In the genomic region with DNA sequence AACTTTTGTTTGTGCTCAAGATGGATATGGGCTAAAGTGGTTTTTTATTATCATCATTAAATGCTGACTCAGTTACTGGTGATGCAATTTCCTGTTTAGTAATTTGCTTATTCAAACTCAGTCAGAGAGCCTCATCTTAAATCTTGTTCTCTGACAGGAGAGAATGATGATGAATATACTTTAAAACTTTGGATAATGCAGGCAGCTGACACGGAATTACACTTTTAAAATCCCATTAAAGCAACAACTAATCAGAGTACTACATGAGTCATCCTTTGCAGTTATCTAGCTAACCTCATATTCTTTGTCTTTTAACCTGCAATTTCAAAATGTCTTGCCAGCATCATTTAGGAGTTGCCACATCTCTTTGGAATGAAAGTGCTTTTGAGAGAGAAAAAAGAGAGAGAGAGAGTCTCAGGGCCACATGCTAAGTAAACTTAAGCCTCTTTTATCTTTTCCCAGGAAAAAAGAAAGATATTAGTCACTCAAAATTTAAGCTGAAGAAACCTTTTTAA, we compare ENCODE assay signal across 14 cellular contexts. TPM values are rescaled to one million over a fixed set of nuclear protein-coding genes. Genes with fewer than 3 reads are reported as not detected.
DNase-seq lines count a peak whose midpoint lies in the region; ATAC-seq, FAIRE-seq and TF ChIP-seq lines count a peak whose summit lies in the region.
"Had no signal": no experiment of that assay in that cellular context is flagged by ENCODE, and none has a peak within 500 bp of the region (broad histone marks: within the 10 kb centered on the region; RNA-seq: fewer than 3 reads in every experiment).

No MANE protein-coding gene starts in this region.

- H3K4me3 ChIP-seq in HEK293 (ENCODE audit: low read depth, low read length): no peak overlapping the region
- no peak overlapping the region for H3K4me3 ChIP-seq in foreskin fibroblast (ENCODE audit: low read depth in 1 of 2, low read length in 2 of 2)

- peak overlapping the region; percentile 43; the same call in 1 of the 2 replicates for H3K27ac ChIP-seq in HEK293 (ENCODE audit: extremely low read depth, low read depth, low read length)

- DNase-seq in A172 (ENCODE audit: low spot score) (peak; percentile 97), RCC 7860 (ENCODE audit: low spot score) (peak; percentile 61), foreskin fibroblast (peak; percentile 85 to 87), medulla oblongata (ENCODE audit: extremely low spot score) (no peak)
- no peak for DNase-seq in activated naive CD4-positive, alpha-beta T cell (lab: John Stamatoyannopoulos, UW)
- DNase-seq: activated effector memory CD4-positive, alpha-beta T cell treated with Interleukin-2 at 50 U/mL for 16 hours; CD4-positive, alpha-beta T cell; NCI-H187 treated with DMSO at 0.1 percent for 48 hours; stimulated activated CD4-positive, alpha-beta T cell treated with anti-CD3 and anti-CD28 coated beads, Interleukin-2, amount 100 ng/mL, for 24 hours; T-helper 9 cell had no signal

- peaks cover 15% of the 10 kb centered on the region for H3K4me1 ChIP-seq in HEK293 (ENCODE audit: control insufficient read depth, insufficient read depth, low read length)

- CTCF ChIA-PET in HEK293 (lab: Yijun Ruan, JAX): interaction anchor here (1.0 to 4.8 kb wide), 5 partner anchors 8 to 66 kb away, joined by 3 to 65 read pairs (median 10); a partner anchor contains a TSS

- no peaks in the 10 kb centered on the region for H3K36me3 ChIP-seq in HEK293 (ENCODE audit: control insufficient read depth in 2 of 2, insufficient read depth in 1 of 2, low read length in 2 of 2)

- no peak for TF ChIP-seq CTCF in HEK293 (tag by site-specific recombination; IDR thresholded peaks at IDR 0.05)
- no peak for TF ChIP-seq CTCF in foreskin fibroblast (IDR thresholded peaks at IDR 0.05; ENCODE audit: low read depth, low read length)

- no peaks in the 10 kb centered on the region for H3K9me3 ChIP-seq in HEK293 (ENCODE audit: control insufficient read depth, insufficient read depth, low read depth, low read length)

- peak; percentile 36 for FAIRE-seq in RCC 7860 (lab: Jason Lieb, UNC)

- POLR2A ChIA-PET in HEK293 (lab: Yijun Ruan, JAX): interaction anchor here (0.9 to 5.1 kb wide), 2 partner anchors 11 to 16 kb away, joined by 3 to 39 read pairs; a partner anchor contains a TSS

- ATAC-seq in HG03280 (IDR thresholded peaks at IDR 0.05; ENCODE audit: unreplicated experiment) (no peak), GM19452 (IDR thresholded peaks at IDR 0.05; ENCODE audit: unreplicated experiment) (no peak)

TF ChIP-seq in HEK293, 187 proteins besides CTCF, POLR2A, EP300 and RAD21 (continues in another document):
- TF ChIP-seq, protein P1, sequence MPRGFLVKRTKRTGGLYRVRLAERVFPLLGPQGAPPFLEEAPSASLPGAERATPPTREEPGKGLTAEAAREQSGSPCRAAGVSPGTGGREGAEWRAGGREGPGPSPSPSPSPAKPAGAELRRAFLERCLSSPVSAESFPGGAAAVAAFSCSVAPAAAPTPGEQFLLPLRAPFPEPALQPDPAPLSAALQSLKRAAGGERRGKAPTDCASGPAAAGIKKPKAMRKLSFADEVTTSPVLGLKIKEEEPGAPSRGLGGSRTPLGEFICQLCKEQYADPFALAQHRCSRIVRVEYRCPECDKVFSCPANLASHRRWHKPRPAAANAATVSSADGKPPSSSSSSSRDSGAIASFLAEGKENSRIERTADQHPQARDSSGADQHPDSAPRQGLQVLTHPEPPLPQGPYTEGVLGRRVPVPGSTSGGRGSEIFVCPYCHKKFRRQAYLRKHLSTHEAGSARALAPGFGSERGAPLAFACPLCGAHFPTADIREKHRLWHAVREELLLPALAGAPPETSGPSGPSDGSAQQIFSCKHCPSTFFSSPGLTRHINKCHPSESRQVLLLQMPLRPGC (tag by site-specific recombination; IDR thresholded peaks at IDR 0.05): peak; percentile 97
- TF ChIP-seq KLF7 (tag by site-specific recombination; IDR thresholded peaks at IDR 0.05; ENCODE audit: borderline replicate concordance): no peak
- TF ChIP-seq ZNF354C (tag by site-specific recombination; IDR thresholded peaks at IDR 0.05; ENCODE audit: borderline replicate concordance, low read depth): no peak
- TF ChIP-seq ZNF624 (tag by site-specific recombination; IDR thresholded peaks at IDR 0.05): no peak
- TF ChIP-seq, protein P2, sequence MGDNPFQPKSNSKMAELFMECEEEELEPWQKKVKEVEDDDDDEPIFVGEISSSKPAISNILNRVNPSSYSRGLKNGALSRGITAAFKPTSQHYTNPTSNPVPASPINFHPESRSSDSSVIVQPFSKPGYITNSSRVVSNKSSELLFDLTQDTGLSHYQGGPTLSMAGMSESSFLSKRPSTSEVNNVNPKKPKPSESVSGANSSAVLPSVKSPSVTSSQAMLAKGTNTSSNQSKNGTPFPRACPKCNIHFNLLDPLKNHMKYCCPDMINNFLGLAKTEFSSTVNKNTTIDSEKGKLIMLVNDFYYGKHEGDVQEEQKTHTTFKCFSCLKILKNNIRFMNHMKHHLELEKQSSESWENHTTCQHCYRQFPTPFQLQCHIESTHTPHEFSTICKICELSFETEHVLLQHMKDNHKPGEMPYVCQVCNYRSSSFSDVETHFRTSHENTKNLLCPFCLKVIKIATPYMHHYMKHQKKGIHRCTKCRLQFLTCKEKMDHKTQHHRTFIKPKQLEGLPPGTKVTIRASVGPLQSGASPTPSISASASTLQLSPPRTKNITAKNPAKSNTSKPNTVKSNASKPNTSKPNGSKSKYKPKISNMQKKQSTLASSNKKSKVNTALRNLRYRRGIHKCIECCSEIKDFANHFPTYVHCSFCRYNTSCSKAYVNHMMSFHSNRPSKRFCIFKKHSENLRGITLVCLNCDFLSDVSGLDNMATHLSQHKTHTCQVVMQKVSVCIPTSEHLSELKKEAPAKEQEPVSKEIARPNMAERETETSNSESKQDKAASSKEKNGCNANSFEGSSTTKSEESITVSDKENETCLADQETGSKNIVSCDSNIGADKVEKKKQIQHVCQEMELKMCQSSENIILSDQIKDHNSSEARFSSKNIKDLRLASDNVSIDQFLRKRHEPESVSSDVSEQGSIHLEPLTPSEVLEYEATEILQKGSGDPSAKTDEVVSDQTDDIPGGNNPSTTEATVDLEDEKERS (tag by site-specific recombination; IDR thresholded peaks at IDR 0.05): no peak; the same call in 1 of the 2 replicates
- TF ChIP-seq, protein P3, sequence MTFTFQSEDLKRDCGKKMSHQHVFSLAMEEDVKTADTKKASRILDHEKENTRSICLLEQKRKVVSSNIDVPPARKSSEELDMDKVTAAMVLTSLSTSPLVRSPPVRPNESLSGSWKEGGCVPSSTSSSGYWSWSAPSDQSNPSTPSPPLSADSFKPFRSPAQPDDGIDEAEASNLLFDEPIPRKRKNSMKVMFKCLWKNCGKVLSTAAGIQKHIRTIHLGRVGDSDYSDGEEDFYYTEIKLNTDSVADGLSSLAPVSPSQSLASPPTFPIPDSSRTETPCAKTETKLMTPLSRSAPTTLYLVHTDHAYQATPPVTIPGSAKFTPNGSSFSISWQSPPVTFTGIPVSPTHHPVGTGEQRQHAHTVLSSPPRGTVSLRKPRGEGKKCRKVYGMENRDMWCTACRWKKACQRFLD (tag by site-specific recombination; IDR thresholded peaks at IDR 0.05): no peak
- TF ChIP-seq ZXDB (tag by site-specific recombination; IDR thresholded peaks at IDR 0.05): peak; percentile 80
- no peak for TF ChIP-seq ZNF76 (tag by site-specific recombination; IDR thresholded peaks at IDR 0.05; ENCODE audit: borderline replicate concordance, low read depth)
- peak; percentile 11; the same call in 1 of the 2 replicates for TF ChIP-seq ZNF174 (tag by site-specific recombination; IDR thresholded peaks at IDR 0.05)
- TF ChIP-seq SALL2 (tag by site-specific recombination; IDR thresholded peaks at IDR 0.05; ENCODE audit: borderline replicate concordance): no peak
- peak; percentile 67 for TF ChIP-seq SP3 (tag by site-specific recombination; IDR thresholded peaks at IDR 0.05)
- peak; percentile 75 for TF ChIP-seq ZNF146 (tag by site-specific recombination; IDR thresholded peaks at IDR 0.05)
- no peak for TF ChIP-seq ZNF548 (tag by site-specific recombination; IDR thresholded peaks at IDR 0.05)
- TF ChIP-seq ZBTB17 (tag by site-specific recombination; IDR thresholded peaks at IDR 0.05): peak; percentile 51; the same call in 1 of the 2 replicates
- TF ChIP-seq ZNF248 (tag by site-specific recombination; IDR thresholded peaks at IDR 0.05): no peak
- peak; percentile 94 for TF ChIP-seq ZNF24 (tag by site-specific recombination; IDR thresholded peaks at IDR 0.05)
- peak; percentile 71 for TF ChIP-seq ZFP37 (tag by site-specific recombination; IDR thresholded peaks at IDR 0.05)
- TF ChIP-seq MYNN (tag by site-specific recombination; IDR thresholded peaks at IDR 0.05; ENCODE audit: borderline replicate concordance): 0 out of 2 replicates have a peak, but pooled peaks have one; percentile 52
- peak; percentile 94 for TF ChIP-seq ZNF843 (tag by site-specific recombination; IDR thresholded peaks at IDR 0.05)
- peak; percentile 73 for TF ChIP-seq ZNF394 (tag by site-specific recombination; IDR thresholded peaks at IDR 0.05; ENCODE audit: borderline replicate concordance)
- no peak for TF ChIP-seq ZNF175 (tag by site-specific recombination; IDR thresholded peaks at IDR 0.05)
- TF ChIP-seq ZNF138 (tag by site-specific recombination; IDR thresholded peaks at IDR 0.05; ENCODE audit: borderline replicate concordance): no peak
- no peak for TF ChIP-seq ZFHX2 (tag by site-specific recombination; conservative IDR thresholded peaks at IDR 0.05)
- no peak for TF ChIP-seq ZFP3 (tag by site-specific recombination; IDR thresholded peaks at IDR 0.05; ENCODE audit: low read depth)
- no peak for TF ChIP-seq ZNF311 (tag by site-specific recombination; IDR thresholded peaks at IDR 0.05; ENCODE audit: borderline replicate concordance)
- TF ChIP-seq MEIS1 (CRISPR knock-in tag; IDR thresholded peaks at IDR 0.05; ENCODE audit: borderline replicate concordance): peak; percentile 93
- TF ChIP-seq ZNF302 (tag by site-specific recombination; IDR thresholded peaks at IDR 0.05; ENCODE audit: low read depth): no peak
- peak; percentile 92 for TF ChIP-seq ZNF10 (tag by site-specific recombination; IDR thresholded peaks at IDR 0.05)
- no peak for TF ChIP-seq ZNF658 (tag by site-specific recombination; IDR thresholded peaks at IDR 0.05)

RNA-seq across cellular contexts. Expression of a gene that starts 9.2 kb away (rescaled TPM):
- 21.5 and 33.9 TPM in 2 replicates for total RNA-seq in A172 (2014; rRNA removed; shearing (Covaris generic))
- total RNA-seq: CD4-positive, alpha-beta T cell had no signal

RNA-seq across cellular contexts. Expression of a gene that starts 41.5 kb away (rescaled TPM):
- total RNA-seq in A172 (2014; rRNA removed; shearing (Covaris generic)): not detected in 2 replicates
- total RNA-seq: CD4-positive, alpha-beta T cell; urinary bladder had no signal

Comparison
In these comparisons a context has a peak if more than half of its experiments do, and no peak if none do; other contexts are left out.
1. DNase-seq: peak in A172 (single experiment), RCC 7860 (single experiment) and foreskin fibroblast (2 of 2); none in activated naive CD4-positive, alpha-beta T cell (0 of 4) and medulla oblongata (single experiment).